1 cellular context compared by ENCODE assay signal in the genomic region with DNA sequence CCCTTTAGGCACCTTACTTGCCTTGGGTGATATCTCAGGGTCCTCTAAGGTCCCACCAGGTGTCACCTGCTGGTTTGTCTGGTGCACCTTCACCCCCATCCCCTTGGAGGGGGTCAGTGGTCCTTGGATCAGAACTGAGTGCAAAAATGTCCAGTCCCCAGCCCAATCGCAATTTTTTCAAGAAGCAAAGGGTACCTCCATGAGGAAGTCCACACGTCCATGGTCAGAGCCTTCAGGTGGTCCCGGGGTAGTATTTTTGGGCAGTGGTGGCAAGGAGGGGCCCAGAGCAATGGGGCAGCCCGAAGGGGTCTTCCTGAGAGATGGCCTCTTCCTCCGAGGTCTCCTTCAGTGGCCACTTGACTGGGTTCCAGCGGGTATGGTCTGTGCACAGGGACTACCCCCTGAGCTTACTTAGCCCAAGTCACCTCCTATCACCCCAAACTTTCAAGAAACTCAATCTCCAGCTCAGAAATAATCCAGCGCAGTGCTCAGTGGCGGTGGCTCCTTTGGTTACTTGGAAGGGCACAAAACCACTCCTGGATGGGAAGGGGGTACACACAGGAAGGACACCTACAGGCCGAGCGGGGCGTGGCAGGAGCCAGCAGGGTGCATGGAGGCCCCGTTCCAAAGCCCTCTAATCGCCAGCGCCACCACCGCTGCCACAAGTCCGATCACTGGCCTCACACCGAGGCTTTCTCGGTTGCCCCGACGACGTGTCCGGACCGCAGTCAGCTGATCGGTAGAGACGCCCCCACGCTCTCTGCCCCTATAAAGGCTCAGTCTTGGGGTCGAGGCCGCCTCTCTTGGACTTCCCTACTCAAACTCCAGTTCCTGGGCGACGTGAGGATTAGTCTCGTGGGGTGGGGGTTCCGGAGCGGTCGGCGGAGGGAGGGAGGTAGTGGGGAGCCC.
TF ChIP-seq lines count a peak whose summit lies in the region.

No MANE protein-coding gene starts in this region.

TF ChIP-seq in SK-N-SH, 30 proteins besides CTCF, POLR2A, EP300 and RAD21 (continued from another document):
- TF ChIP-seq, protein P1, sequence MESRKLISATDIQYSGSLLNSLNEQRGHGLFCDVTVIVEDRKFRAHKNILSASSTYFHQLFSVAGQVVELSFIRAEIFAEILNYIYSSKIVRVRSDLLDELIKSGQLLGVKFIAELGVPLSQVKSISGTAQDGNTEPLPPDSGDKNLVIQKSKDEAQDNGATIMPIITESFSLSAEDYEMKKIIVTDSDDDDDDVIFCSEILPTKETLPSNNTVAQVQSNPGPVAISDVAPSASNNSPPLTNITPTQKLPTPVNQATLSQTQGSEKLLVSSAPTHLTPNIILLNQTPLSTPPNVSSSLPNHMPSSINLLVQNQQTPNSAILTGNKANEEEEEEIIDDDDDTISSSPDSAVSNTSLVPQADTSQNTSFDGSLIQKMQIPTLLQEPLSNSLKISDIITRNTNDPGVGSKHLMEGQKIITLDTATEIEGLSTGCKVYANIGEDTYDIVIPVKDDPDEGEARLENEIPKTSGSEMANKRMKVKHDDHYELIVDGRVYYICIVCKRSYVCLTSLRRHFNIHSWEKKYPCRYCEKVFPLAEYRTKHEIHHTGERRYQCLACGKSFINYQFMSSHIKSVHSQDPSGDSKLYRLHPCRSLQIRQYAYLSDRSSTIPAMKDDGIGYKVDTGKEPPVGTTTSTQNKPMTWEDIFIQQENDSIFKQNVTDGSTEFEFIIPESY (IDR thresholded peaks at IDR 0.05; ENCODE audit: borderline replicate concordance, low read depth) = no peak
- TF ChIP-seq POLR2AphosphoS5 (IDR thresholded peaks at IDR 0.05; ENCODE audit: low read depth, low read length) (0 out of 2 replicates have a peak, but pooled peaks have one; percentile 7), ELF1 (IDR thresholded peaks at IDR 0.05) (no peak), FOSL2 (IDR thresholded peaks at IDR 0.05; ENCODE audit: borderline replicate concordance, low read depth) (no peak), RXRA (IDR thresholded peaks at IDR 0.05; ENCODE audit: borderline replicate concordance, low read depth) (no peak), RCOR1 (IDR thresholded peaks at IDR 0.05; ENCODE audit: low read length) (no peak), YY1 (IDR thresholded peaks at IDR 0.05; ENCODE audit: low read depth) (no peak)
- TF ChIP-seq, protein P2, sequence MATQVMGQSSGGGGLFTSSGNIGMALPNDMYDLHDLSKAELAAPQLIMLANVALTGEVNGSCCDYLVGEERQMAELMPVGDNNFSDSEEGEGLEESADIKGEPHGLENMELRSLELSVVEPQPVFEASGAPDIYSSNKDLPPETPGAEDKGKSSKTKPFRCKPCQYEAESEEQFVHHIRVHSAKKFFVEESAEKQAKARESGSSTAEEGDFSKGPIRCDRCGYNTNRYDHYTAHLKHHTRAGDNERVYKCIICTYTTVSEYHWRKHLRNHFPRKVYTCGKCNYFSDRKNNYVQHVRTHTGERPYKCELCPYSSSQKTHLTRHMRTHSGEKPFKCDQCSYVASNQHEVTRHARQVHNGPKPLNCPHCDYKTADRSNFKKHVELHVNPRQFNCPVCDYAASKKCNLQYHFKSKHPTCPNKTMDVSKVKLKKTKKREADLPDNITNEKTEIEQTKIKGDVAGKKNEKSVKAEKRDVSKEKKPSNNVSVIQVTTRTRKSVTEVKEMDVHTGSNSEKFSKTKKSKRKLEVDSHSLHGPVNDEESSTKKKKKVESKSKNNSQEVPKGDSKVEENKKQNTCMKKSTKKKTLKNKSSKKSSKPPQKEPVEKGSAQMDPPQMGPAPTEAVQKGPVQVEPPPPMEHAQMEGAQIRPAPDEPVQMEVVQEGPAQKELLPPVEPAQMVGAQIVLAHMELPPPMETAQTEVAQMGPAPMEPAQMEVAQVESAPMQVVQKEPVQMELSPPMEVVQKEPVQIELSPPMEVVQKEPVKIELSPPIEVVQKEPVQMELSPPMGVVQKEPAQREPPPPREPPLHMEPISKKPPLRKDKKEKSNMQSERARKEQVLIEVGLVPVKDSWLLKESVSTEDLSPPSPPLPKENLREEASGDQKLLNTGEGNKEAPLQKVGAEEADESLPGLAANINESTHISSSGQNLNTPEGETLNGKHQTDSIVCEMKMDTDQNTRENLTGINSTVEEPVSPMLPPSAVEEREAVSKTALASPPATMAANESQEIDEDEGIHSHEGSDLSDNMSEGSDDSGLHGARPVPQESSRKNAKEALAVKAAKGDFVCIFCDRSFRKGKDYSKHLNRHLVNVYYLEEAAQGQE (IDR thresholded peaks at IDR 0.05; ENCODE audit: low read depth, low read length) = no peak
